In genomic region chr6:4941782-4942672, GRCh38 we compare ENCODE assay signal across 9 cellular contexts.
DNase-seq lines count a peak whose midpoint lies in the region; ATAC-seq, FAIRE-seq and TF ChIP-seq lines count a peak whose summit lies in the region.
"Had no signal": no experiment of that assay in that cellular context is flagged by ENCODE, and none has a peak within 500 bp of the region (broad histone marks: within the 10 kb centered on the region; RNA-seq: fewer than 3 reads in every experiment).

No MANE protein-coding gene starts in this region.

- H3K4me3 ChIP-seq in HUES64 (ENCODE audit: low read length) (no peak overlapping the region), H1 (ENCODE audit: extremely low read depth in 1 of 4, insufficient read depth in 2 of 4, low read depth in 3 of 4, low read length in 4 of 4) (no peak overlapping the region)
- H3K4me3 ChIP-seq: skin epidermis had no signal

- CTCF ChIA-PET in H1 (lab: Charles Lee; ENCODE audit: partially characterized antibody) = interaction anchor here (0.6 to 1.2 kb wide), 3 partner anchors 11 to 61 kb away, joined by 3 read pairs; no protein-coding TSS in a partner anchor

- no peak overlapping the region for H3K14ac ChIP-seq in H1 (ENCODE audit: insufficient read length)

- H4K91ac ChIP-seq in H1 (replicated peaks; ENCODE audit: insufficient read length, low read length) = no peak overlapping the region

- no peak for FAIRE-seq in H1 (lab: Jason Lieb, UNC)

- H3K9me3 Mint-ChIP-seq in CD14-positive monocyte (no peaks in the 10 kb centered on the region), endothelial cell (ENCODE audit: unreplicated experiment) (no peaks in the 10 kb centered on the region)

- peak; percentile 66 for DNase-seq in CD14-positive monocyte (ENCODE audit: low spot score)
- peak; percentile 21 for DNase-seq in UCSD-AML1 (lab: John Stamatoyannopoulos, UW; ENCODE audit: unreplicated experiment)
- no peak for DNase-seq in H1 (ENCODE audit: low read depth in 1 of 2, low spot score in 2 of 2)
- DNase-seq in non-pigmented ciliary epithelial cell (ENCODE audit: low read depth) = peak; percentile 89
- DNase-seq in endothelial cell (ENCODE audit: low spot score) = no peak

- peaks cover 18% of the 10 kb centered on the region for H3K4me1 ChIP-seq in HUES64 (ENCODE audit: insufficient read depth, low read length)
- H3K4me1 ChIP-seq in H1 (replicated peaks in 1 of 4; ENCODE audit: control insufficient read depth in 3 of 4, insufficient read depth in 4 of 4, low read length in 3 of 4) = no peaks in the 10 kb centered on the region; a peak in 2 of 7 replicates

- H3K36me3 Mint-ChIP-seq in CD14-positive monocyte (peaks cover 63 to 73% of the 10 kb centered on the region in 2 donors), endothelial cell (ENCODE audit: low read depth, unreplicated experiment) (peaks cover 15% of the 10 kb centered on the region)

- peaks cover 6% of the 10 kb centered on the region; the same call in 1 of the 2 replicates for H3K79me1 ChIP-seq in H1 (ENCODE audit: low read depth, low read length)

- ATAC-seq in GM19395 (IDR thresholded peaks at IDR 0.05; ENCODE audit: unreplicated experiment) = peak; percentile 70
- ATAC-seq in GM21381 (IDR thresholded peaks at IDR 0.05; ENCODE audit: unreplicated experiment) = no peak

- peaks cover 0 to 17% of the 10 kb centered on the region in 2 experiments for H4K20me1 ChIP-seq in H1 (replicated peaks in 1 of 2; ENCODE audit: control insufficient read depth in 1 of 2, insufficient read depth in 2 of 2, low read length in 2 of 2)

- H3K36me3 ChIP-seq in HUES64 (ENCODE audit: insufficient read depth, low read length) (peaks cover 38% of the 10 kb centered on the region), H1 (ENCODE audit: control insufficient read depth in 2 of 4, insufficient read depth in 4 of 4, low read length in 3 of 4) (peaks cover 4 to 42% (median 18%) of the 10 kb centered on the region in 4 experiments)

- 84% methylated on average over 6 of the region's 6 CpGs for WGBS in HUES64
- WGBS in H1 (ENCODE audit: extremely low coverage in 1 of 2, insufficient coverage in 1 of 2, insufficient read length in 1 of 2, insufficient replicate concordance in 2 of 2, low coverage in 1 of 2, low lambda C conversion rate in 2 of 2, missing lambda C conversion rate in 1 of 2), 2 experiments = 92% methylated on average over 6 of the region's 6 CpGs; no CpG with 5 or more reads in 1 of the 2 experiments

- no peak overlapping the region for H3K18ac ChIP-seq in H1 (ENCODE audit: extremely low read depth, low read length)

- no peak for TF ChIP-seq CTCF in CD14-positive monocyte (IDR thresholded peaks at IDR 0.05)
- TF ChIP-seq CTCF in H1 (IDR thresholded peaks at IDR 0.05; ENCODE audit: control extremely low read depth in 1 of 3, insufficient read depth in 1 of 3, low read depth in 1 of 3, low read length in 3 of 3) = no peak
- TF ChIP-seq CTCF in endothelial cell (IDR thresholded peaks at IDR 0.05; ENCODE audit: unreplicated experiment) = no peak

- H3K4me3 Mint-ChIP-seq in CD14-positive monocyte (no peak overlapping the region), endothelial cell (ENCODE audit: unreplicated experiment) (no peak overlapping the region)

- no peak overlapping the region for H2BK5ac ChIP-seq in H1 (ENCODE audit: low read depth, low read length)

- H3K27me3 Mint-ChIP-seq in CD14-positive monocyte (ENCODE audit: low read depth in 3 of 3) (no peaks in the 10 kb centered on the region), endothelial cell (ENCODE audit: unreplicated experiment) (peaks cover 7% of the 10 kb centered on the region)

- no peak overlapping the region for H3K9ac ChIP-seq in HUES64 (ENCODE audit: low read depth, low read length)
- no peak overlapping the region for H3K9ac ChIP-seq in H1 (replicated peaks in 1 of 4; ENCODE audit: extremely low read depth in 1 of 4, low read depth in 3 of 4, low read length in 3 of 4)

- no peak overlapping the region for H2BK120ac ChIP-seq in H1 (replicated peaks; ENCODE audit: low read depth, low read length)

- H2BK15ac ChIP-seq in H1 (ENCODE audit: low read length) = no peak overlapping the region

- H2BK20ac ChIP-seq in H1 (ENCODE audit: low read length) = no peak overlapping the region

- POLR2A ChIA-PET in H1 (lab: Charles Lee; ENCODE audit: partially characterized antibody) = no interaction called here

- intact Hi-C loops in CD14-positive monocyte (cut with micrococcal nuclease) = no loop called here

- H3K23ac ChIP-seq in H1 (ENCODE audit: insufficient read length) = no peak overlapping the region

- no peak overlapping the region for H2AK5ac ChIP-seq in H1 (ENCODE audit: low read depth, low read length)

- H3K4me1 Mint-ChIP-seq in CD14-positive monocyte = peaks cover 13% of the 10 kb centered on the region
- peaks cover 7% of the 10 kb centered on the region for H3K4me1 Mint-ChIP-seq in endothelial cell (ENCODE audit: unreplicated experiment)

- no peak for TF ChIP-seq RAD21 in H1 (IDR thresholded peaks at IDR 0.05 in 1 of 2, conservative IDR thresholded peaks at IDR 0.05 in 1 of 2; ENCODE audit: low read depth in 2 of 2, low read length in 2 of 2)

- peaks cover 0 to 34% of the 10 kb centered on the region in 2 experiments; a peak in 2 of 4 replicates for H3K79me2 ChIP-seq in H1 (ENCODE audit: control insufficient read depth in 1 of 2, insufficient read depth in 2 of 2, low read length in 2 of 2)

- H3K23me2 ChIP-seq in H1 (ENCODE audit: low read depth, low read length) = no peaks in the 10 kb centered on the region

- no peak for TF ChIP-seq EP300 in H1 (IDR thresholded peaks at IDR 0.05; ENCODE audit: borderline replicate concordance in 1 of 2, low read depth in 2 of 2, low read length in 2 of 2)

- H3K27ac Mint-ChIP-seq in CD14-positive monocyte (peak overlapping the region in 3 of 7 donors; percentile 26 to 64 (median 40)), endothelial cell (ENCODE audit: unreplicated experiment) (no peak overlapping the region)

- H2AFZ ChIP-seq in H1 (ENCODE audit: low read length) = no peak overlapping the region

- no peak overlapping the region for H3K4ac ChIP-seq in H1 (replicated peaks; ENCODE audit: insufficient read length, low read depth, low read length)

- peak overlapping the region; percentile 7; the same call in 1 of the 2 replicates for H3K27ac ChIP-seq in HUES64 (ENCODE audit: low read depth, low read length)
- no peak overlapping the region for H3K27ac ChIP-seq in H1 (ENCODE audit: low read depth, low read length)

- no peaks in the 10 kb centered on the region for H3K9me3 ChIP-seq in HUES64 (ENCODE audit: insufficient read depth, low read depth, low read length)
- no peaks in the 10 kb centered on the region for H3K9me3 ChIP-seq in H1 (ENCODE audit: insufficient read depth in 2 of 2, low read depth in 1 of 2, low read length in 1 of 2)

- H3K56ac ChIP-seq in H1 (replicated peaks; ENCODE audit: insufficient read length, low read depth, low read length) = no peak overlapping the region

- no peak overlapping the region for H4K5ac ChIP-seq in H1 (ENCODE audit: insufficient read length, low read depth, low read length)

- no peak overlapping the region for H3K4me2 ChIP-seq in H1 (ENCODE audit: insufficient read depth in 1 of 2, low read depth in 2 of 2, low read length in 2 of 2)

- no peak overlapping the region for H2BK12ac ChIP-seq in H1 (ENCODE audit: low read depth, low read length)

- no peak overlapping the region for H4K8ac ChIP-seq in H1 (ENCODE audit: extremely low read depth, insufficient read depth, low read length)

- TF ChIP-seq POLR2A in H1 (IDR thresholded peaks at IDR 0.05; ENCODE audit: control extremely low read depth in 1 of 2, low read depth in 2 of 2, low read length in 2 of 2) = no peak

- H3K27me3 ChIP-seq in HUES64 (ENCODE audit: insufficient read depth, low read length) (no peaks in the 10 kb centered on the region), H1 (replicated peaks in 1 of 4; ENCODE audit: control insufficient read depth in 3 of 4, extremely low read depth in 1 of 4, insufficient read depth in 3 of 4, low read length in 3 of 4) (no peaks in the 10 kb centered on the region)

TF ChIP-seq in H1, 55 proteins besides CTCF, POLR2A, EP300 and RAD21:
- TF ChIP-seq SP4 (IDR thresholded peaks at IDR 0.05; ENCODE audit: low read length) = no peak
- TF ChIP-seq TCF12 (IDR thresholded peaks at IDR 0.05; ENCODE audit: low read depth, low read length) = no peak
- no peak for TF ChIP-seq JUND (IDR thresholded peaks at IDR 0.05; ENCODE audit: low read length)
- peak; percentile 79 for TF ChIP-seq MAFK (IDR thresholded peaks at IDR 0.05; ENCODE audit: low read depth, low read length)
- peak; percentile 84 for TF ChIP-seq BACH1 (IDR thresholded peaks at IDR 0.05; ENCODE audit: low read length)

Comparison
In these comparisons a context has a peak if more than half of its experiments do, and no peak if none do; other contexts are left out.
1. DNase-seq: peak in CD14-positive monocyte (single experiment), UCSD-AML1 (single experiment) and non-pigmented ciliary epithelial cell (single experiment); none in H1 (0 of 2) and endothelial cell (single experiment).